ENCODE assay signal across 17 cellular contexts in genomic region chr9:37988602-37989001, GRCh38.
DNase-seq lines count a peak whose midpoint lies in the region; ATAC-seq and TF ChIP-seq lines count a peak whose summit lies in the region.
"Had no signal": no experiment of that assay in that cellular context is flagged by ENCODE, and none has a peak within 500 bp of the region (broad histone marks: within the 10 kb centered on the region; RNA-seq: fewer than 3 reads in every experiment).

No MANE protein-coding gene starts in this region.

- no peak overlapping the region for H3K27ac Mint-ChIP-seq in CD8-positive, alpha-beta T cell
- H3K27ac Mint-ChIP-seq: CD4-positive, CD25-positive, alpha-beta regulatory T cell had no signal

- H3K9me3 ChIP-seq in right atrium auricular region = no peaks in the 10 kb centered on the region
- H3K9me3 ChIP-seq in CD8-positive, alpha-beta T cell (ENCODE audit: low read length) = no peaks in the 10 kb centered on the region
- H3K9me3 ChIP-seq: BE2C had no signal

- ATAC-seq in Right ventricle myocardium superior (ENCODE audit: poor library complexity) (no peak), GM18909 (IDR thresholded peaks at IDR 0.05; ENCODE audit: poor library complexity, unreplicated experiment) (no peak)
- no peak for ATAC-seq in CD8-positive, alpha-beta T cell

- no peak for DNase-seq in right atrium auricular region (ENCODE audit: low spot score)
- DNase-seq in Right ventricle myocardium superior = no peak
- DNase-seq in NCI-H1105 (lab: John Stamatoyannopoulos, UW) = no peak
- no peak for DNase-seq in CD8-positive, alpha-beta T cell
- DNase-seq: CD4-positive, CD25-positive, alpha-beta regulatory T cell; DMS153; GDM1; H7; IMR-90; Karpas-422; NCI-H1436 treated with DMSO at 0.1 percent for 48 hours; NCI-H526 treated with DMSO at 0.1 percent for 48 hours had no signal

- no peaks in the 10 kb centered on the region for H3K36me3 ChIP-seq in right atrium auricular region
- H3K36me3 ChIP-seq in CD8-positive, alpha-beta T cell (ENCODE audit: insufficient read depth, low read length) = no peaks in the 10 kb centered on the region
- H3K36me3 ChIP-seq: BE2C had no signal

- H3K27me3 ChIP-seq in right atrium auricular region (no peaks in the 10 kb centered on the region), layer of hippocampus (ENCODE audit: control insufficient read depth, insufficient read depth, low read length) (no peaks in the 10 kb centered on the region)
- no peaks in the 10 kb centered on the region for H3K27me3 ChIP-seq in CD8-positive, alpha-beta T cell (ENCODE audit: insufficient read depth, low read length)
- H3K27me3 ChIP-seq: BE2C had no signal

- no peaks in the 10 kb centered on the region for H3K9me3 Mint-ChIP-seq in CD8-positive, alpha-beta T cell

- intact Hi-C loops in Right ventricle myocardium superior (cut with DNase I) = loop anchor here (5.0 kb wide), 1 partner anchor 66 kb away; no protein-coding TSS in a partner anchor
- intact Hi-C loops in CD8-positive, alpha-beta T cell (cut with DNase I, micrococcal nuclease) = no loop called here

- H3K4me1 Mint-ChIP-seq in CD8-positive, alpha-beta T cell (ENCODE audit: low read depth) = peaks cover 3% of the 10 kb centered on the region

- peak overlapping the region; percentile 64 to 84 for H3K27ac ChIP-seq in right atrium auricular region
- H3K27ac ChIP-seq in angular gyrus (ENCODE audit: low read depth, low read length) = peak overlapping the region; percentile 93
- H3K27ac ChIP-seq in layer of hippocampus (ENCODE audit: low read depth, low read length) = peak overlapping the region; percentile 82
- no peak overlapping the region for H3K27ac ChIP-seq in CD8-positive, alpha-beta T cell (ENCODE audit: low read depth, low read length)
- H3K27ac ChIP-seq: HL-60 had no signal

- peaks cover 2% of the 10 kb centered on the region for H3K27me3 Mint-ChIP-seq in CD8-positive, alpha-beta T cell (ENCODE audit: low read depth)
- H3K27me3 Mint-ChIP-seq: CD4-positive, CD25-positive, alpha-beta regulatory T cell had no signal

- POLR2A ChIA-PET in CD8-positive, alpha-beta T cell (lab: Charles Lee) = no interaction called here

- CTCF ChIA-PET in CD8-positive, alpha-beta T cell (lab: Charles Lee) = no interaction called here

- no peak overlapping the region for H3K4me3 ChIP-seq in right atrium auricular region
- H3K4me3 ChIP-seq in CD8-positive, alpha-beta T cell (ENCODE audit: low read depth, low read length) = no peak overlapping the region

- no peak overlapping the region for H3K4me3 Mint-ChIP-seq in CD8-positive, alpha-beta T cell
- H3K4me3 Mint-ChIP-seq: CD4-positive, CD25-positive, alpha-beta regulatory T cell had no signal

- H3K36me3 Mint-ChIP-seq in CD8-positive, alpha-beta T cell = no peaks in the 10 kb centered on the region
- H3K36me3 Mint-ChIP-seq: CD4-positive, CD25-positive, alpha-beta regulatory T cell had no signal

- TF ChIP-seq CTCF in right atrium auricular region (IDR thresholded peaks at IDR 0.05) = no peak
- TF ChIP-seq CTCF in CD8-positive, alpha-beta T cell (IDR thresholded peaks at IDR 0.05) = no peak

- peaks cover 0 to 75% of the 10 kb centered on the region in 2 donors for H3K4me1 ChIP-seq in right atrium auricular region
- H3K4me1 ChIP-seq in CD8-positive, alpha-beta T cell (ENCODE audit: insufficient read depth, low read length) = no peaks in the 10 kb centered on the region
